14 cellular contexts compared by ENCODE assay signal in genomic region chr17:80894439-80894721, GRCh38.
DNase-seq lines count a peak whose midpoint lies in the region; ATAC-seq lines count a peak whose summit lies in the region.
"Had no signal": no experiment of that assay in that cellular context is flagged by ENCODE, and none has a peak within 500 bp of the region (broad histone marks: within the 10 kb centered on the region; RNA-seq: fewer than 3 reads in every experiment).

No MANE protein-coding gene starts in this region.

- CTCF ChIA-PET in activated naive CD4-positive, alpha-beta T cell treated with anti-CD3 and anti-CD28 coated beads for 36 hours (lab: Charles Lee) = no interaction called here

- intact Hi-C loops in activated naive CD4-positive, alpha-beta T cell treated with anti-CD3 and anti-CD28 coated beads for 36 hours (cut with micrococcal nuclease) = loop anchor here (5.0 kb wide), 5 partner anchors 152 to 897 kb away; no protein-coding TSS in a partner anchor

- ATAC-seq in central memory CD8-positive, alpha-beta T cell (replicated peaks; ENCODE audit: extremely low read depth, poor library complexity, severe bottlenecking) = no peak
- no peak for ATAC-seq in stimulated activated memory B cell treated with anti-CD40 and anti-IgM and Interleukin-4, amounts not matched to agents 10 μg/mL and 1 μg/mL and 100 μg/mL, for 72 hours
- ATAC-seq in HG02840 (IDR thresholded peaks at IDR 0.05; ENCODE audit: low FRiP score, unreplicated experiment) = no peak
- ATAC-seq: pancreas had no signal

- peaks cover 31% of the 10 kb centered on the region for H3K36me3 Mint-ChIP-seq in activated naive CD4-positive, alpha-beta T cell treated with anti-CD3 and anti-CD28 coated beads, Interleukin-2, amount 50 U/mL, for 24 hours
- peaks cover 39% of the 10 kb centered on the region for H3K36me3 Mint-ChIP-seq in activated naive CD4-positive, alpha-beta T cell treated with anti-CD3 and anti-CD28 coated beads for 36 hours (ENCODE audit: low read depth)
- peaks cover 33% of the 10 kb centered on the region for H3K36me3 Mint-ChIP-seq in central memory CD8-positive, alpha-beta T cell (ENCODE audit: insufficient read depth)
- peaks cover 49% of the 10 kb centered on the region for H3K36me3 Mint-ChIP-seq in stimulated activated memory B cell treated with anti-CD40 and anti-IgM and Interleukin-4, amounts not matched to agents 10 μg/mL and 1 μg/mL and 100 μg/mL, for 72 hours

- peaks cover 76% of the 10 kb centered on the region for H3K4me1 Mint-ChIP-seq in activated naive CD4-positive, alpha-beta T cell treated with anti-CD3 and anti-CD28 coated beads, Interleukin-2, amount 50 U/mL, for 24 hours
- H3K4me1 Mint-ChIP-seq in activated naive CD4-positive, alpha-beta T cell treated with anti-CD3 and anti-CD28 coated beads for 36 hours (ENCODE audit: low read depth) = peaks cover 63% of the 10 kb centered on the region
- H3K4me1 Mint-ChIP-seq in central memory CD8-positive, alpha-beta T cell = peaks cover 58% of the 10 kb centered on the region
- peaks cover 49% of the 10 kb centered on the region for H3K4me1 Mint-ChIP-seq in stimulated activated memory B cell treated with anti-CD40 and anti-IgM and Interleukin-4, amounts not matched to agents 10 μg/mL and 1 μg/mL and 100 μg/mL, for 72 hours

- no peaks in the 10 kb centered on the region for H3K9me3 Mint-ChIP-seq in activated naive CD4-positive, alpha-beta T cell treated with anti-CD3 and anti-CD28 coated beads, Interleukin-2, amount 50 U/mL, for 24 hours
- no peaks in the 10 kb centered on the region for H3K9me3 Mint-ChIP-seq in activated naive CD4-positive, alpha-beta T cell treated with anti-CD3 and anti-CD28 coated beads for 36 hours
- no peaks in the 10 kb centered on the region for H3K9me3 Mint-ChIP-seq in central memory CD8-positive, alpha-beta T cell
- no peaks in the 10 kb centered on the region for H3K9me3 Mint-ChIP-seq in stimulated activated memory B cell treated with anti-CD40 and anti-IgM and Interleukin-4, amounts not matched to agents 10 μg/mL and 1 μg/mL and 100 μg/mL, for 72 hours

- H3K4me3 Mint-ChIP-seq in activated naive CD4-positive, alpha-beta T cell treated with anti-CD3 and anti-CD28 coated beads, Interleukin-2, amount 50 U/mL, for 24 hours = peak overlapping the region; percentile 66
- H3K4me3 Mint-ChIP-seq in activated naive CD4-positive, alpha-beta T cell treated with anti-CD3 and anti-CD28 coated beads for 36 hours = no peak overlapping the region
- H3K4me3 Mint-ChIP-seq in central memory CD8-positive, alpha-beta T cell = peak overlapping the region; percentile 36
- H3K4me3 Mint-ChIP-seq in stimulated activated memory B cell treated with anti-CD40 and anti-IgM and Interleukin-4, amounts not matched to agents 10 μg/mL and 1 μg/mL and 100 μg/mL, for 72 hours = no peak overlapping the region

- DNase-seq in activated naive CD4-positive, alpha-beta T cell treated with anti-CD3 and anti-CD28 coated beads for 36 hours = no peak
- DNase-seq in M059J (ENCODE audit: low read depth) (peak; percentile 5), C1 segment of cervical spinal cord (lab: John Stamatoyannopoulos, UW) (no peak), NCI-H187 treated with DMSO at 0.1 percent for 48 hours (lab: John Stamatoyannopoulos, UW) (no peak)
- DNase-seq in central memory CD8-positive, alpha-beta T cell (ENCODE audit: low spot score in 2 of 2) = no peak
- DNase-seq: activated CD4-positive, alpha-beta T cell treated with anti-CD3 and anti-CD28 coated beads, Interleukin-2, amount 50 U/mL, for 1 hour; anterior cingulate cortex; hypothalamus; NCI-H2081 treated with DMSO at 0.1 percent for 48 hours; stimulated activated CD8-positive, alpha-beta memory T cell treated with anti-CD3 and anti-CD28 coated beads, Interleukin-4, amount 100 ng/mL, for 48 hours had no signal

- peak overlapping the region; percentile 96 for H3K27ac Mint-ChIP-seq in activated naive CD4-positive, alpha-beta T cell treated with anti-CD3 and anti-CD28 coated beads, Interleukin-2, amount 50 U/mL, for 24 hours
- H3K27ac Mint-ChIP-seq in activated naive CD4-positive, alpha-beta T cell treated with anti-CD3 and anti-CD28 coated beads for 36 hours = no peak overlapping the region
- no peak overlapping the region for H3K27ac Mint-ChIP-seq in central memory CD8-positive, alpha-beta T cell (ENCODE audit: low read depth)
- peak overlapping the region; percentile 67 for H3K27ac Mint-ChIP-seq in stimulated activated memory B cell treated with anti-CD40 and anti-IgM and Interleukin-4, amounts not matched to agents 10 μg/mL and 1 μg/mL and 100 μg/mL, for 72 hours

- H3K27me3 Mint-ChIP-seq in activated naive CD4-positive, alpha-beta T cell treated with anti-CD3 and anti-CD28 coated beads, Interleukin-2, amount 50 U/mL, for 24 hours = no peaks in the 10 kb centered on the region
- H3K27me3 Mint-ChIP-seq in activated naive CD4-positive, alpha-beta T cell treated with anti-CD3 and anti-CD28 coated beads for 36 hours (ENCODE audit: low read depth) = no peaks in the 10 kb centered on the region
- H3K27me3 Mint-ChIP-seq in central memory CD8-positive, alpha-beta T cell = no peaks in the 10 kb centered on the region
- H3K27me3 Mint-ChIP-seq in stimulated activated memory B cell treated with anti-CD40 and anti-IgM and Interleukin-4, amounts not matched to agents 10 μg/mL and 1 μg/mL and 100 μg/mL, for 72 hours = no peaks in the 10 kb centered on the region

Comparison
In these comparisons a context has a peak if more than half of its experiments do, and no peak if none do; other contexts are left out.
1. H3K27ac Mint-ChIP-seq: peak in activated naive CD4-positive, alpha-beta T cell treated with anti-CD3 and anti-CD28 coated beads, Interleukin-2, amount 50 U/mL, for 24 hours (single experiment) and stimulated activated memory B cell treated with anti-CD40 and anti-IgM and Interleukin-4, amounts not matched to agents 10 μg/mL and 1 μg/mL and 100 μg/mL, for 72 hours (single experiment); none in activated naive CD4-positive, alpha-beta T cell treated with anti-CD3 and anti-CD28 coated beads for 36 hours (single experiment) and central memory CD8-positive, alpha-beta T cell (single experiment).
2. H3K4me3 Mint-ChIP-seq: peak in activated naive CD4-positive, alpha-beta T cell treated with anti-CD3 and anti-CD28 coated beads, Interleukin-2, amount 50 U/mL, for 24 hours (single experiment) and central memory CD8-positive, alpha-beta T cell (single experiment); none in activated naive CD4-positive, alpha-beta T cell treated with anti-CD3 and anti-CD28 coated beads for 36 hours (single experiment) and stimulated activated memory B cell treated with anti-CD40 and anti-IgM and Interleukin-4, amounts not matched to agents 10 μg/mL and 1 μg/mL and 100 μg/mL, for 72 hours (single experiment).